In the genomic region with DNA sequence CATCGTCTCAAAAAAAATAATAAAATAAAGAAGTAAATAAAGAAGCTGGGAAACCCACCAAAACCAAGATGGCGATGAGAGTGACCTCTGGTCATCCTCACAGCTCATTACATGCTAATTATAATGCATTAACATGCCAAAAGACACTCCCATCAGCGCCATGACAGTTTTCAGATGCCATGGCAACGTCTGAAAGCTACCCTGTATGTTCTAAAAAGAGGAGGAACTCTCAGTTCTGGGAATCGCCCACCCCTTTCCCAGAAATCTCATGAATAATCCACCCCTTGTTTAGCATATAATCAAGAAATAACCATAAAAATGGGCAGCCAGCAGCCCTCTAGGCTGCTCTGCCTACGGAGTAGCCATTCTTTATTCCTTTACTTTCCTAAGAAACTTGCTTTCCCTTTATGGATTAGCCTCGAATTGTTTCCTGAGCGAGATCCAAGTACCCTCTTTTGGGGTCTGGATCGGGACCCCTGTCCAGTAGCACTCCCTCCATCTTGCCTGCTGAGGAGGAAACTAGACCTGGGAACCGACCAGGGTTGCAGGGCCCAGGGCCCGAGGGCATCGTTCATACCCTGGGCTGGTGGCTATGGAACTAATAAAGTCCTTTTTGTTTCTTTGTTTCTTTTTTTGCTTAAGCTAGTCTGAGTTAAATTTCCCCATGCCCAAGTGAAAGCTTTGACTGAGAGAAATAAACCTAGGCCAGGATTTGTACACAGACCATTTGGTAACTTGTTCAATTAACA, we compare ENCODE assay signal across 22 cellular contexts. TPM values are rescaled to one million over a fixed set of nuclear protein-coding genes. Genes with fewer than 3 reads are reported as not detected.
A peak's percentile ranks its signal among the peaks of the same experiment; 100 is the strongest.
DNase-seq lines count a peak whose midpoint lies in the region; ATAC-seq, FAIRE-seq and TF ChIP-seq lines count a peak whose summit lies in the region.
"Had no signal": no experiment of that assay in that cellular context is flagged by ENCODE, and none has a peak within 500 bp of the region (broad histone marks: within the 10 kb centered on the region; RNA-seq: fewer than 3 reads in every experiment).

No MANE protein-coding gene starts in this region.

- peaks cover 65% of the 10 kb centered on the region for H3K4me1 Mint-ChIP-seq in stimulated activated naive CD8-positive, alpha-beta T cell treated with anti-CD3 and anti-CD28 coated beads, Interleukin-15, Interleukin-2, amounts not matched to agents 100 ng/mL and 50 ng/mL, for 24 hours (ENCODE audit: low read depth)
- peaks cover 68% of the 10 kb centered on the region for H3K4me1 Mint-ChIP-seq in stimulated activated naive CD8-positive, alpha-beta T cell treated with anti-CD3 and anti-CD28 coated beads, Interleukin-15, amount 100 ng/mL, for 72 hours
- H3K4me1 Mint-ChIP-seq in natural killer cell (peaks cover 68 to 75% of the 10 kb centered on the region in 2 donors), nephron progenitor cell (no peaks in the 10 kb centered on the region)

- DNase-seq in stimulated activated naive CD8-positive, alpha-beta T cell treated with anti-CD3 and anti-CD28 coated beads, Interleukin-15, amount 100 ng/mL, for 72 hours: no peak
- DNase-seq in K562 (ENCODE audit: extremely low read depth in 1 of 4, low spot score in 3 of 4) (no peak), natural killer cell (no peak), KBM-7 (no peak), nephron progenitor cell (no peak), uterus (no peak)
- DNase-seq: C1 segment of cervical spinal cord; Calu3; GM23248; HCEC 1CT; NCI-H1436; NCI-H2029; NCI-H2171; NCI-H446; NCI-H69; NK-92 treated with Interleukin-12 subunit alpha and Interleukin-12 subunit beta, amount 100 ng/mL, for 24 hours; RPMI8226; SIG-M5 had no signal

- H3K79me2 ChIP-seq in K562 (ENCODE audit: control insufficient read depth, insufficient read depth, low read length): no peaks in the 10 kb centered on the region

- TF ChIP-seq POLR2A in K562 (conservative IDR thresholded peaks at IDR 0.05) (no peak), uterus (IDR thresholded peaks at IDR 0.05) (no peak)

- CTCF ChIA-PET in K562 (lab: Yijun Ruan, JAX; ENCODE audit: low intra/inter-chr PET ratio): no interaction called here

- BruUV-seq in K562 (replicated peaks; lab: Mats Ljungman, UMichigan): no TSS peak

- WGBS in K562 (ENCODE audit: insufficient coverage, low coverage, missing lambda C conversion rate): 9% methylated on average over 12 of the region's 12 CpGs

- no peak overlapping the region for H3K9ac ChIP-seq in K562 (ENCODE audit: insufficient read depth in 1 of 2, low read depth in 2 of 2, low read length in 2 of 2)

- no peaks in the 10 kb centered on the region for H4K20me1 ChIP-seq in K562 (replicated peaks; ENCODE audit: control insufficient read depth, insufficient read depth, low read length)

- H3K9me3 ChIP-seq in K562 (replicated peaks; ENCODE audit: control insufficient read depth, insufficient read depth, low read depth, low read length) (peaks cover 2% of the 10 kb centered on the region; the same call in 1 of the 2 replicates), uterus (no peaks in the 10 kb centered on the region)
- H3K9me3 ChIP-seq: A549 had no signal

- no peak for TF ChIP-seq EP300 in K562 (IDR thresholded peaks at IDR 0.05; ENCODE audit: low read length)

- H3K4me1 ChIP-seq in K562 (replicated peaks in 1 of 2; ENCODE audit: control insufficient read depth in 2 of 2, insufficient read depth in 2 of 2, low read length in 2 of 2) (peaks cover 0 to 18% of the 10 kb centered on the region in 2 experiments), uterus (no peaks in the 10 kb centered on the region)
- H3K4me1 ChIP-seq: A549 had no signal

- intact Hi-C loops in K562 (cut with micrococcal nuclease): loop anchor here (10.0 kb wide), 1 partner anchor 91 kb away; no protein-coding TSS in a partner anchor
- intact Hi-C loops in natural killer cell (cut with micrococcal nuclease): no loop called here
- intact Hi-C loops in uterus (cut with DNase I; ENCODE audit: low total_unique reads): no loop called here

- H3K27me3 Mint-ChIP-seq in stimulated activated naive CD8-positive, alpha-beta T cell treated with anti-CD3 and anti-CD28 coated beads, Interleukin-15, Interleukin-2, amounts not matched to agents 100 ng/mL and 50 ng/mL, for 24 hours: peaks cover 3% of the 10 kb centered on the region
- H3K27me3 Mint-ChIP-seq in stimulated activated naive CD8-positive, alpha-beta T cell treated with anti-CD3 and anti-CD28 coated beads, Interleukin-15, amount 100 ng/mL, for 72 hours: peaks cover 30% of the 10 kb centered on the region
- H3K27me3 Mint-ChIP-seq in natural killer cell (ENCODE audit: low read depth in 2 of 2) (no peaks in the 10 kb centered on the region), nephron progenitor cell (ENCODE audit: low read depth, poor library complexity) (peaks cover 26% of the 10 kb centered on the region)

- H3K27ac ChIP-seq in K562 (ENCODE audit: extremely low read depth, low read depth, low read length) (no peak overlapping the region), uterus (no peak overlapping the region)
- H3K27ac ChIP-seq: A549, GM23248 had no signal

- H3K36me3 ChIP-seq in K562 (ENCODE audit: control insufficient read depth, insufficient read depth, low read length): no peaks in the 10 kb centered on the region
- H3K36me3 ChIP-seq in uterus: no peaks in the 10 kb centered on the region

- H3K4me2 ChIP-seq in K562 (ENCODE audit: insufficient read depth, low read length): no peak overlapping the region
- H3K4me2 ChIP-seq: A549 had no signal

- H3K4me3 ChIP-seq in K562: no peak overlapping the region
- no peak overlapping the region for H3K4me3 ChIP-seq in uterus
- H3K4me3 ChIP-seq: A549 had no signal

- no peak overlapping the region for H3K4me3 Mint-ChIP-seq in stimulated activated naive CD8-positive, alpha-beta T cell treated with anti-CD3 and anti-CD28 coated beads, Interleukin-15, Interleukin-2, amounts not matched to agents 100 ng/mL and 50 ng/mL, for 24 hours
- no peak overlapping the region for H3K4me3 Mint-ChIP-seq in stimulated activated naive CD8-positive, alpha-beta T cell treated with anti-CD3 and anti-CD28 coated beads, Interleukin-15, amount 100 ng/mL, for 72 hours
- H3K4me3 Mint-ChIP-seq in natural killer cell: peak overlapping the region; percentile 57
- H3K4me3 Mint-ChIP-seq in nephron progenitor cell: no peak overlapping the region

- POLR2A ChIA-PET in K562 (lab: Yijun Ruan, JAX): interaction anchor here (1.1 to 1.2 kb wide), 2 partner anchors 10 to 11 kb away, joined by 3 to 4 read pairs; no protein-coding TSS in a partner anchor

- H3K9me1 ChIP-seq in K562 (ENCODE audit: control insufficient read depth, insufficient read depth, low read length): no peaks in the 10 kb centered on the region

- H3K27me3 ChIP-seq in K562 (ENCODE audit: control insufficient read depth in 2 of 2, insufficient read depth in 2 of 2, low read length in 2 of 2) (peaks cover 30 to 40% of the 10 kb centered on the region in 2 experiments), uterus (no peaks in the 10 kb centered on the region)

- H2AFZ ChIP-seq in K562 (ENCODE audit: low read depth, low read length): no peak overlapping the region
- H2AFZ ChIP-seq: GM23248 had no signal

- ATAC-seq in stimulated activated naive CD8-positive, alpha-beta T cell treated with anti-CD3 and anti-CD28 coated beads, Interleukin-15, amount 100 ng/mL, for 72 hours: no peak
- ATAC-seq in K562: no peak
- ATAC-seq in natural killer cell: no peak
- no peak for ATAC-seq in HG03139 (IDR thresholded peaks at IDR 0.05; ENCODE audit: unreplicated experiment)
- ATAC-seq: A549 had no signal

- peak overlapping the region; percentile 48 for H3K27ac Mint-ChIP-seq in stimulated activated naive CD8-positive, alpha-beta T cell treated with anti-CD3 and anti-CD28 coated beads, Interleukin-15, Interleukin-2, amounts not matched to agents 100 ng/mL and 50 ng/mL, for 24 hours
- no peak overlapping the region for H3K27ac Mint-ChIP-seq in stimulated activated naive CD8-positive, alpha-beta T cell treated with anti-CD3 and anti-CD28 coated beads, Interleukin-15, amount 100 ng/mL, for 72 hours
- H3K27ac Mint-ChIP-seq in natural killer cell (peak overlapping the region; percentile 69 to 91), nephron progenitor cell (no peak overlapping the region)

- in situ Hi-C loops in K562 (cut with MboI): no loop called here
- in situ Hi-C loops in KBM-7 (cut with MboI; ENCODE audit: low pct_unique_long_range_greater_than_20kb, low sequenced_read_pairs): no loop called here

- H3K9me3 Mint-ChIP-seq in stimulated activated naive CD8-positive, alpha-beta T cell treated with anti-CD3 and anti-CD28 coated beads, Interleukin-15, Interleukin-2, amounts not matched to agents 100 ng/mL and 50 ng/mL, for 24 hours: no peaks in the 10 kb centered on the region
- H3K9me3 Mint-ChIP-seq in stimulated activated naive CD8-positive, alpha-beta T cell treated with anti-CD3 and anti-CD28 coated beads, Interleukin-15, amount 100 ng/mL, for 72 hours: peaks cover 7 to 8% of the 10 kb centered on the region in 2 donors
- H3K9me3 Mint-ChIP-seq in natural killer cell (no peaks in the 10 kb centered on the region), nephron progenitor cell (no peaks in the 10 kb centered on the region)

- FAIRE-seq in K562 (lab: Jason Lieb, UNC): no peak
- FAIRE-seq: A549 had no signal

- TF ChIP-seq RAD21 in K562 (CRISPR knock-in tag; conservative IDR thresholded peaks at IDR 0.05 in 1 of 2, IDR thresholded peaks at IDR 0.05 in 1 of 2): no peak

- H3K36me3 Mint-ChIP-seq in stimulated activated naive CD8-positive, alpha-beta T cell treated with anti-CD3 and anti-CD28 coated beads, Interleukin-15, Interleukin-2, amounts not matched to agents 100 ng/mL and 50 ng/mL, for 24 hours (ENCODE audit: low read depth): peaks cover 4% of the 10 kb centered on the region
- H3K36me3 Mint-ChIP-seq in natural killer cell (no peaks in the 10 kb centered on the region), nephron progenitor cell (ENCODE audit: low read depth) (no peaks in the 10 kb centered on the region)

- TF ChIP-seq CTCF in K562 (IDR thresholded peaks at IDR 0.05 in 2 of 3, conservative IDR thresholded peaks at IDR 0.05 in 1 of 3; ENCODE audit: insufficient read depth in 2 of 3, low read depth in 1 of 3, low read length in 3 of 3): no peak
- no peak for TF ChIP-seq CTCF in natural killer cell (IDR thresholded peaks at IDR 0.05)
- TF ChIP-seq CTCF in nephron progenitor cell (IDR thresholded peaks at IDR 0.05): no peak
- TF ChIP-seq CTCF in uterus (IDR thresholded peaks at IDR 0.05): no peak

RNA-seq across cellular contexts. Expression of gene HTT-AS, which starts 30.9 kb away (rescaled TPM):
- not detected in 2 replicates for total RNA-seq in K562 (2011; cell fraction: chromatin; rRNA removed; ENCODE audit: low replicate concordance)
- total RNA-seq in K562 (2011; cell fraction: nucleolus; rRNA removed): not detected in 2 replicates
- total RNA-seq in K562 (2011; cell fraction: nucleoplasm; rRNA removed): not detected in 2 replicates
- total RNA-seq in K562 (2014; rRNA removed) (not detected in 2 replicates), K562 (2014; rRNA removed; fragmentation: Illumina TruSeq; extraction: Trizol) (not detected in 2 replicates), K562 (2015; rRNA removed; fragmentation: Illumina TruSeq; extraction: Trizol) (not detected in 2 replicates), K562 (2021) (not detected in 2 replicates), natural killer cell (not detected), uterus (not detected)
- polyA plus RNA-seq in K562 (2011; rRNA removed) (not detected in 2 replicates), K562 (2014; fragmentation: Illumina TruSeq; extraction: Trizol) (not detected in 2 replicates), K562 (2014; fragmentation: Nextera tagmentation; extraction: Ambion mirVana) (not detected), K562 (2014; rRNA removed) (not detected in 2 replicates)
- polyA plus RNA-seq in K562 (2011; cell fraction: cytosol; rRNA removed): not detected in 2 replicates
- polyA plus RNA-seq in K562 (2011; cell fraction: nucleus; rRNA removed): not detected in 2 replicates
- not detected in 2 replicates for polyA plus RNA-seq in K562 (2012)
- polyA minus RNA-seq in K562 (2011; rRNA and poly(A)+ RNA removed): not detected in 2 replicates
- polyA minus RNA-seq in K562 (2011; cell fraction: cytosol; rRNA and poly(A)+ RNA removed): not detected in 2 replicates
- not detected in 2 replicates for polyA minus RNA-seq in K562 (2011; cell fraction: nucleus; rRNA and poly(A)+ RNA removed)
- total RNA-seq: Calu3, GM23248, OCI-LY7 had no signal
- polyA plus RNA-seq: A549, GM23248 had no signal

RNA-seq across cellular contexts. Expression of gene HTT, which starts 31.0 kb away (rescaled TPM):
- 240 and 245 TPM in 2 replicates for total RNA-seq in K562 (2011; cell fraction: chromatin; rRNA removed; ENCODE audit: low replicate concordance)
- 97.7 and 97.9 TPM in 2 replicates for total RNA-seq in K562 (2011; cell fraction: nucleolus; rRNA removed)
- 129 and 141 TPM in 2 replicates for total RNA-seq in K562 (2011; cell fraction: nucleoplasm; rRNA removed)
- 13.3 and 19.2 TPM in 2 replicates for total RNA-seq in K562 (2014; rRNA removed)
- 14.7 and 16.3 TPM in 2 replicates for total RNA-seq in K562 (2014; rRNA removed; fragmentation: Illumina TruSeq; extraction: Trizol)
- 14.5 and 16.4 TPM in 2 replicates for total RNA-seq in K562 (2015; rRNA removed; fragmentation: Illumina TruSeq; extraction: Trizol)
- 26.6 and 31.6 TPM in 2 replicates for total RNA-seq in K562 (2021)
- 14.7 and 15.3 TPM in 2 replicates for polyA plus RNA-seq in K562 (2011; rRNA removed)
- polyA plus RNA-seq in K562 (2011; cell fraction: cytosol; rRNA removed): 11.4 and 13.4 TPM in 2 replicates
- polyA plus RNA-seq in K562 (2011; cell fraction: nucleus; rRNA removed): 51.8 and 61.0 TPM in 2 replicates
- polyA plus RNA-seq in K562 (2012): 14.0 and 15.4 TPM in 2 replicates
- 22.2 and 23.3 TPM in 2 replicates for polyA plus RNA-seq in K562 (2014; fragmentation: Illumina TruSeq; extraction: Trizol)
- under 1 TPM; 0.66 to 0.97 TPM for polyA plus RNA-seq in K562 (2014; fragmentation: Nextera tagmentation; extraction: Ambion mirVana)
- polyA plus RNA-seq in K562 (2014; rRNA removed): 12.6 and 19.9 TPM in 2 replicates
- polyA minus RNA-seq in K562 (2011; rRNA and poly(A)+ RNA removed): 54.1 and 63.5 TPM in 2 replicates
- polyA minus RNA-seq in K562 (2011; cell fraction: cytosol; rRNA and poly(A)+ RNA removed): 47.9 and 50.7 TPM in 2 replicates
- 47.3 and 83.0 TPM in 2 replicates for polyA minus RNA-seq in K562 (2011; cell fraction: nucleus; rRNA and poly(A)+ RNA removed)
- total RNA-seq in natural killer cell: 100 to 1,000 TPM; 132 to 175 (median 165) TPM
- total RNA-seq in uterus: 10 to 100 TPM; 10.9 to 81.4 (median 49.8) TPM

Comparison
In these comparisons a context has a peak if more than half of its experiments do, and no peak if none do; other contexts are left out.
1. H3K27ac Mint-ChIP-seq: peak in stimulated activated naive CD8-positive, alpha-beta T cell treated with anti-CD3 and anti-CD28 coated beads, Interleukin-15, Interleukin-2, amounts not matched to agents 100 ng/mL and 50 ng/mL, for 24 hours (single experiment) and natural killer cell (2 of 2); none in stimulated activated naive CD8-positive, alpha-beta T cell treated with anti-CD3 and anti-CD28 coated beads, Interleukin-15, amount 100 ng/mL, for 72 hours (0 of 2) and nephron progenitor cell (single experiment).